1 cellular context compared by ENCODE assay signal in genomic region chr2:38936516-38936915, GRCh38. TPM values are rescaled to one million over a fixed set of nuclear protein-coding genes. Genes with fewer than 3 reads are reported as not detected.
"Had no signal": no experiment of that assay in that cellular context is flagged by ENCODE, and none has a peak within 500 bp of the region (broad histone marks: within the 10 kb centered on the region; RNA-seq: fewer than 3 reads in every experiment).

No MANE protein-coding gene starts in this region.

RNA-seq across cellular contexts. Expression of gene ARHGEF33, which starts 46.8 kb away (rescaled TPM):
- total RNA-seq: G401 had no signal
